ENCODE assay signal across 1 cellular context in genomic region chr2:11680181-11680900, GRCh38.
TF ChIP-seq lines count a peak whose summit lies in the region.

No MANE protein-coding gene starts in this region.

TF ChIP-seq in HepG2, 621 proteins besides CTCF, POLR2A, EP300 and RAD21 (continued from another document and continues in another):
- TF ChIP-seq ZGPAT (CRISPR knock-in tag; IDR thresholded peaks at IDR 0.05) (peak; percentile 73; the same call in 1 of the 2 replicates), ETS1 (CRISPR knock-in tag; IDR thresholded peaks at IDR 0.05) (no peak), HNF1A (IDR thresholded peaks at IDR 0.05; ENCODE audit: low read depth) (0 out of 2 replicates have a peak, but pooled peaks have one; percentile 43), HNF1A (CRISPR knock-in tag; IDR thresholded peaks at IDR 0.05; ENCODE audit: borderline replicate concordance) (peak; percentile 42; the same call in 1 of the 2 replicates), ZNF720 (CRISPR knock-in tag; IDR thresholded peaks at IDR 0.05) (no peak), SMAD9 (CRISPR knock-in tag; IDR thresholded peaks at IDR 0.05) (no peak), XRCC5 (optimal IDR thresholded peaks at IDR 0.05; ENCODE audit: low read length) (peak; percentile 62), ZNF619 (CRISPR knock-in tag; IDR thresholded peaks at IDR 0.05) (0 out of 2 replicates have a peak, but pooled peaks have one; percentile 62), SALL1 (CRISPR knock-in tag; IDR thresholded peaks at IDR 0.05) (peak; percentile 59), GATAD1 (CRISPR knock-in tag; IDR thresholded peaks at IDR 0.05) (no peak; the same call in 1 of the 2 replicates), FOSL2 (CRISPR knock-in tag; IDR thresholded peaks at IDR 0.05) (peak; percentile 92), RXRB (CRISPR knock-in tag; IDR thresholded peaks at IDR 0.05; ENCODE audit: borderline replicate concordance) (peak; percentile 72; the same call in 1 of the 2 replicates), YEATS4 (CRISPR knock-in tag; IDR thresholded peaks at IDR 0.05; ENCODE audit: borderline replicate concordance) (no peak; the same call in 1 of the 2 replicates), ZNF598 (CRISPR knock-in tag; IDR thresholded peaks at IDR 0.05; ENCODE audit: borderline replicate concordance) (no peak), NONO (IDR thresholded peaks at IDR 0.05) (no peak), NONO (CRISPR knock-in tag; conservative IDR thresholded peaks at IDR 0.05) (peak; percentile 54; the same call in 1 of the 2 replicates), AGO1 (IDR thresholded peaks at IDR 0.05; ENCODE audit: low read depth, low read length, poor library complexity, severe bottlenecking) (no peak), SOX6 (IDR thresholded peaks at IDR 0.05) (no peak), SOX6 (CRISPR knock-in tag; IDR thresholded peaks at IDR 0.05) (peak; percentile 43; the same call in 1 of the 2 replicates), HOXA3 (CRISPR knock-in tag; IDR thresholded peaks at IDR 0.05) (0 out of 2 replicates have a peak, but pooled peaks have one; percentile 37), FOXA1 (IDR thresholded peaks at IDR 0.05) (no peak), FOXA1 (CRISPR knock-in tag; IDR thresholded peaks at IDR 0.05) (0 out of 2 replicates have a peak, but pooled peaks have one; percentile 7), ZFX (CRISPR knock-in tag; IDR thresholded peaks at IDR 0.05; ENCODE audit: low read depth) (peak; percentile 32; the same call in 1 of the 2 replicates), ETV6 (CRISPR knock-in tag; conservative IDR thresholded peaks at IDR 0.05) (no peak), ZNF331 (CRISPR knock-in tag; IDR thresholded peaks at IDR 0.05) (0 out of 2 replicates have a peak, but pooled peaks have one; percentile 17), ISX (CRISPR knock-in tag; conservative IDR thresholded peaks at IDR 0.05) (no peak), SMAD1 (CRISPR knock-in tag; IDR thresholded peaks at IDR 0.05; ENCODE audit: borderline replicate concordance, low read depth) (0 out of 2 replicates have a peak, but pooled peaks have one; percentile 42), GMEB1 (CRISPR knock-in tag; IDR thresholded peaks at IDR 0.05; ENCODE audit: borderline replicate concordance) (no peak), ZFP41 (CRISPR knock-in tag; IDR thresholded peaks at IDR 0.05; ENCODE audit: borderline replicate concordance) (no peak), ZFP36L2 (CRISPR knock-in tag; IDR thresholded peaks at IDR 0.05) (no peak), SP140L (CRISPR knock-in tag; IDR thresholded peaks at IDR 0.05; ENCODE audit: borderline replicate concordance) (no peak), FOXC1 (CRISPR knock-in tag; IDR thresholded peaks at IDR 0.05; ENCODE audit: borderline replicate concordance) (no peak), YEATS2 (CRISPR knock-in tag; IDR thresholded peaks at IDR 0.05; ENCODE audit: borderline replicate concordance) (no peak), ARID4A (CRISPR knock-in tag; IDR thresholded peaks at IDR 0.05; ENCODE audit: borderline replicate concordance) (peak; percentile 20; the same call in 1 of the 2 replicates), PCBP1 (IDR thresholded peaks at IDR 0.05; ENCODE audit: borderline replicate concordance, low read depth, low read length) (no peak), PHF8 (CRISPR knock-in tag; IDR thresholded peaks at IDR 0.05) (peak; percentile 34; the same call in 1 of the 2 replicates), HHEX (CRISPR knock-in tag; IDR thresholded peaks at IDR 0.05) (no peak), PRDM15 (CRISPR knock-in tag; IDR thresholded peaks at IDR 0.05) (no peak), KAT8 (CRISPR knock-in tag; IDR thresholded peaks at IDR 0.05) (peak; percentile 53; the same call in 1 of the 2 replicates), NCOA5 (CRISPR knock-in tag; IDR thresholded peaks at IDR 0.05) (no peak), ZBTB4 (CRISPR knock-in tag; IDR thresholded peaks at IDR 0.05; ENCODE audit: borderline replicate concordance) (no peak), ZNF441 (CRISPR knock-in tag; IDR thresholded peaks at IDR 0.05; ENCODE audit: borderline replicate concordance) (no peak), ZNF317 (CRISPR knock-in tag; IDR thresholded peaks at IDR 0.05) (peak; percentile 38; the same call in 1 of the 2 replicates)
